17 cellular contexts compared by ENCODE assay signal in the genomic region with DNA sequence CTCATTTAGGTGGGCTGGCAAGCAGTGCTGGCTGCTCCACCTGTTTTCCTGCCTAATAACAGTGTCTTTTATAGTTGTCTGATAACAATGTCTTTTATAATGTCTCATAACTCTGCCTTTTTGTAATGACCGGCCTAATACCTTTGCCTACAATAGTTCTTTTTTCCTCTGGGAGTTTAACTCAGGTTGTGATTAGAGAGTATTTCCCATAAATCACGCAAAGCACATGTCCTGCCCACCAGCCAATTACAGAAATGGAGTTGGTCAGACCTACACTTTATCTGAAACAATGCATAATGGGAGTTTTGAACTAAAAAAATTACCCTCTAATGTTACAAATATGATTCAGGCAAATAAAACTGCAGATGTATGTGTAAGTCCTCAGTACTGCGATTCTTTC.
DNase-seq lines count a peak whose midpoint lies in the region; TF ChIP-seq lines count a peak whose summit lies in the region.
"Had no signal": no experiment of that assay in that cellular context is flagged by ENCODE, and none has a peak within 500 bp of the region (broad histone marks: within the 10 kb centered on the region; RNA-seq: fewer than 3 reads in every experiment).

No MANE protein-coding gene starts in this region.

- H3K79me2 ChIP-seq in smooth muscle cell (ENCODE audit: low read depth) = peaks cover 23% of the 10 kb centered on the region

- no peak for DNase-seq in SK-N-MC (ENCODE audit: low read depth, low spot score)
- peak; percentile 82 for DNase-seq in fibroblast of the aortic adventitia (ENCODE audit: low read depth)
- no peak for DNase-seq in smooth muscle cell (lab: John Stamatoyannopoulos, UW; ENCODE audit: unreplicated experiment)
- no peak for DNase-seq in hypothalamus (lab: John Stamatoyannopoulos, UW)
- DNase-seq in Calu3 = no peak
- no peak for DNase-seq in activated CD4-positive, CD25-positive, alpha-beta regulatory T cell treated with anti-CD3 and anti-CD28 coated beads, Interleukin-2, amount 50 U/mL, for 72 hours
- DNase-seq in head of caudate nucleus = no peak
- DNase-seq: activated CD4-positive, alpha-beta T cell treated with anti-CD3 and anti-CD28 coated beads for 36 hours; activated T-cell treated with anti-CD3 and anti-CD28 coated beads, Interleukin-2, amount 50 U/mL, for 1 hour; KBM-7; kidney; NCI-H1417 treated with DMSO at 0.1 percent for 48 hours; NCI-H510A; spleen had no signal

- no peak overlapping the region for H3K27ac ChIP-seq in BLaER1 treated with 17β-estradiol and CSF1 and Interleukin-3, amounts not matched to agents 10 nM and 100 nM
- H3K27ac ChIP-seq in SK-N-MC (no peak overlapping the region), smooth muscle cell (ENCODE audit: low read depth) (peak overlapping the region; percentile 94)

- no peak overlapping the region for H2AFZ ChIP-seq in smooth muscle cell (ENCODE audit: low read depth)

- H3K4me2 ChIP-seq in BLaER1 treated with 17β-estradiol and CSF1 and Interleukin-3, amounts not matched to agents 10 nM and 100 nM = peak overlapping the region; percentile 40 to 78 (median 69); a peak in 21 of 22 replicates
- peak overlapping the region; percentile 43 for H3K4me2 ChIP-seq in smooth muscle cell

- no peaks in the 10 kb centered on the region for H3K9me3 Mint-ChIP-seq in Calu3 (ENCODE audit: low read depth, unreplicated experiment)

- no peak overlapping the region for H3K27ac Mint-ChIP-seq in Calu3 (ENCODE audit: unreplicated experiment)
- H3K27ac Mint-ChIP-seq: activated CD4-positive, alpha-beta T cell treated with anti-CD3 and anti-CD28 coated beads for 36 hours had no signal

- H3K9ac ChIP-seq in BLaER1 treated with 17β-estradiol and CSF1 and Interleukin-3, amounts not matched to agents 10 nM and 100 nM = peak overlapping the region in 2 of 11 experiments; percentile 1 to 26; a peak in 2 of 22 replicates
- H3K9ac ChIP-seq in SK-N-MC (ENCODE audit: insufficient read length) (peak overlapping the region; percentile 16), smooth muscle cell (ENCODE audit: low read depth) (peak overlapping the region; percentile 76)

- TF ChIP-seq CTCF in fibroblast of the aortic adventitia (IDR thresholded peaks at IDR 0.05; ENCODE audit: insufficient read depth, low read length) = no peak
- no peak for TF ChIP-seq CTCF in smooth muscle cell (IDR thresholded peaks at IDR 0.05; ENCODE audit: borderline replicate concordance, insufficient read depth, poor library complexity, severe bottlenecking)
- TF ChIP-seq CTCF in Calu3 (IDR thresholded peaks at IDR 0.05; ENCODE audit: unreplicated experiment) = no peak

- 82% methylated on average over 3 of the region's 3 CpGs for WGBS in smooth muscle cell (ENCODE audit: low lambda C conversion rate)

- H3K4me3 ChIP-seq in BLaER1 treated with 17β-estradiol and CSF1 and Interleukin-3, amounts not matched to agents 10 nM and 100 nM = no peak overlapping the region
- H3K4me3 ChIP-seq in SK-N-MC = no peak overlapping the region
- H3K4me3 ChIP-seq in fibroblast of the aortic adventitia (ENCODE audit: low read depth, low read length) = no peak overlapping the region
- no peak overlapping the region for H3K4me3 ChIP-seq in smooth muscle cell
- H3K4me3 ChIP-seq: adrenal gland, GM12878, spleen had no signal

- H3K4me3 Mint-ChIP-seq in Calu3 (ENCODE audit: low read depth, unreplicated experiment) = no peak overlapping the region
- H3K4me3 Mint-ChIP-seq: activated CD4-positive, alpha-beta T cell treated with anti-CD3 and anti-CD28 coated beads for 36 hours had no signal

- intact Hi-C loops in Calu3 (cut with micrococcal nuclease; ENCODE audit: unreplicated experiment) (no loop called here), head of caudate nucleus (cut with DNase I) (no loop called here)

- H3K9me3 ChIP-seq in BLaER1 treated with 17β-estradiol and CSF1 and Interleukin-3, amounts not matched to agents 10 nM and 100 nM (replicated peaks in 1 of 11) = peaks cover 0 to 11% (median 6%) of the 10 kb centered on the region in 11 experiments; a peak in 4 of 22 replicates
- H3K9me3 ChIP-seq in SK-N-MC (ENCODE audit: low read depth, low read length) = no peaks in the 10 kb centered on the region
- H3K9me3 ChIP-seq in smooth muscle cell (replicated peaks; ENCODE audit: low read depth) = no peaks in the 10 kb centered on the region
- H3K9me3 ChIP-seq: adrenal gland, spleen had no signal

- peaks cover 15% of the 10 kb centered on the region for H3K36me3 Mint-ChIP-seq in Calu3 (ENCODE audit: insufficient read depth, unreplicated experiment)

- H3F3A ChIP-seq in smooth muscle cell (ENCODE audit: low read depth) = peaks cover 21% of the 10 kb centered on the region

- CTCF ChIA-PET in Calu3 (lab: Charles Lee) = no interaction called here

- no peaks in the 10 kb centered on the region for H3K27me3 Mint-ChIP-seq in Calu3 (ENCODE audit: unreplicated experiment)

- BruUV-seq in Calu3 (replicated peaks; lab: Mats Ljungman, UMichigan) = no TSS peak

- H3K4me1 ChIP-seq in BLaER1 treated with 17β-estradiol and CSF1 and Interleukin-3, amounts not matched to agents 10 nM and 100 nM = peaks cover 29 to 45% (median 39%) of the 10 kb centered on the region in 10 experiments
- H3K4me1 ChIP-seq in smooth muscle cell (ENCODE audit: low read depth) = peaks cover 31% of the 10 kb centered on the region

- no peaks in the 10 kb centered on the region for H3K27me3 ChIP-seq in BLaER1 treated with 17β-estradiol and CSF1 and Interleukin-3, amounts not matched to agents 10 nM and 100 nM
- no peaks in the 10 kb centered on the region for H3K27me3 ChIP-seq in smooth muscle cell (ENCODE audit: low read depth)
- H3K27me3 ChIP-seq: adrenal gland had no signal

- peaks cover 0 to 57% (median 23%) of the 10 kb centered on the region in 11 experiments; a peak in 13 of 22 replicates for H4K20me1 ChIP-seq in BLaER1 treated with 17β-estradiol and CSF1 and Interleukin-3, amounts not matched to agents 10 nM and 100 nM
- peaks cover 40% of the 10 kb centered on the region for H4K20me1 ChIP-seq in smooth muscle cell (ENCODE audit: low read depth)

- H3K36me3 ChIP-seq in BLaER1 treated with 17β-estradiol and CSF1 and Interleukin-3, amounts not matched to agents 10 nM and 100 nM = 0 out of 22 replicates have a peak, but pooled peaks cover 0 to 3% (median 0%) of the 10 kb centered on the region in 11 experiments
- H3K36me3 ChIP-seq in SK-N-MC (ENCODE audit: insufficient read depth, low read length) = no peaks in the 10 kb centered on the region
- H3K36me3 ChIP-seq in smooth muscle cell (ENCODE audit: low read depth) = no peaks in the 10 kb centered on the region
- H3K36me3 ChIP-seq: adrenal gland, spleen had no signal

- H3K4me1 Mint-ChIP-seq in Calu3 (ENCODE audit: low read depth, unreplicated experiment) = no peaks in the 10 kb centered on the region
- H3K4me1 Mint-ChIP-seq: activated CD4-positive, alpha-beta T cell treated with anti-CD3 and anti-CD28 coated beads for 36 hours had no signal
